25 cellular contexts compared by ENCODE assay signal in the genomic region with DNA sequence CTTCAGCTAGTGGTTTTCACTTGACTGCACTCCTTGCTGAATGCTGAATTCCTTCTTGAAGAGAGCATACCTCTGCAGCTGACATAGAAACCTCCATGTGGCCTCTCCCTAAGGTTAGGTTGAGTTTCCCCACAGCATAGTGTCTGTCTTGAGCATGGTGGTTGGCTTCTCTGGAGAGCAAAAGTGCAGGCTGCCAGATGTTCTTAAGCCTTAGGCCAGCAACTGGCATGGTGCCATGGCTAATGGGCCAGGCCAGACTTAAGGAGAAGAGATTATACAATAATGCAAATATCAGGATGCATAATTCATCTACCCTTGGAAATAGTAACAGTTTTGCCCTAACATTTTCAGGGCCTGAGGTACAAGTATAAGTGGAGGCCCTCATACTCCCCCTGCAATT.
A peak's percentile ranks its signal among the peaks of the same experiment; 100 is the strongest.
DNase-seq lines count a peak whose midpoint lies in the region; ATAC-seq and TF ChIP-seq lines count a peak whose summit lies in the region.
"Had no signal": no experiment of that assay in that cellular context is flagged by ENCODE, and none has a peak within 500 bp of the region (broad histone marks: within the 10 kb centered on the region; RNA-seq: fewer than 3 reads in every experiment).

No MANE protein-coding gene starts in this region.

- no peak for ATAC-seq in GM21619 (IDR thresholded peaks at IDR 0.05; ENCODE audit: unreplicated experiment)
- ATAC-seq in HG03520 (IDR thresholded peaks at IDR 0.05; ENCODE audit: unreplicated experiment), result no peak
- no peak for ATAC-seq in GM18867 (IDR thresholded peaks at IDR 0.05; ENCODE audit: unreplicated experiment)
- ATAC-seq: activated T-cell treated with anti-CD3 and anti-CD28 coated beads, Interleukin-2, amount 50 U/mL, for 4 hours; gastroesophageal sphincter; natural killer cell had no signal

- DNase-seq in AG10803 (ENCODE audit: low read depth) (peak; percentile 11), MG63 (peak; percentile 34), astrocyte of the hippocampus (ENCODE audit: low read depth, low spot score) (peak; percentile 2), fibroblast of villous mesenchyme (ENCODE audit: low read depth) (peak; percentile 3), GM13977 (ENCODE audit: low spot score) (no peak)
- DNase-seq: ACHN; activated CD4-positive, alpha-beta T cell treated with anti-CD3 and anti-CD28 coated beads, Interleukin-2, amount 10 ng/mL, durations not matched to agents 24 days and 14 days; activated naive CD4-positive, alpha-beta T cell; activated T-cell treated with anti-CD3 and anti-CD28 coated beads, Interleukin-2, amount 50 U/mL, for 4 hours; amniotic stem cell; C1 segment of cervical spinal cord; Caco-2; dorsolateral prefrontal cortex; islet precursor cell; natural killer cell; NCI-H1436; NCI-H2171 treated with DMSO at 0.1 percent for 48 hours; stimulated activated CD4-positive, alpha-beta T cell treated with anti-CD3 and anti-CD28 coated beads, Interleukin-4, amount 100 ng/mL, for 24 hours; stimulated activated naive CD4-positive, alpha-beta T cell; testis; uterus had no signal

- H3K4me3 ChIP-seq in AG10803 (ENCODE audit: low read length) (no peak overlapping the region), MG63 (no peak overlapping the region), fibroblast of villous mesenchyme (ENCODE audit: low read depth, low read length) (no peak overlapping the region)
- H3K4me3 ChIP-seq: dorsolateral prefrontal cortex, gastroesophageal sphincter, testis, uterus had no signal

- no peaks in the 10 kb centered on the region for H3K27me3 ChIP-seq in MG63
- H3K27me3 ChIP-seq: dorsolateral prefrontal cortex, gastroesophageal sphincter, testis, uterus had no signal

- TF ChIP-seq CTCF in AG10803 (conservative IDR thresholded peaks at IDR 0.05; ENCODE audit: low read length) (no peak), fibroblast of villous mesenchyme (IDR thresholded peaks at IDR 0.05; ENCODE audit: insufficient read depth, low read depth, low read length) (no peak), GM13977 (IDR thresholded peaks at IDR 0.05; ENCODE audit: extremely low read depth, insufficient read depth, missing control alignments) (no peak)

- no peaks in the 10 kb centered on the region; the same call in 1 of the 2 replicates for H3K9me3 ChIP-seq in MG63
- H3K9me3 ChIP-seq: Caco-2, gastroesophageal sphincter, testis had no signal

- in situ Hi-C loops in GM13977 (cut with MboI; ENCODE audit: low pct_unique_long_range_greater_than_20kb, low sequenced_read_pairs, unreplicated experiment), result no loop called here

- no peaks in the 10 kb centered on the region for H3K36me3 ChIP-seq in MG63
- H3K36me3 ChIP-seq: gastroesophageal sphincter, uterus had no signal
